ENCODE assay signal across 23 cellular contexts in genomic region chr11:8745431-8745986, GRCh38.
"Had no signal": no experiment of that assay in that cellular context is flagged by ENCODE, and none has a peak within 500 bp of the region (broad histone marks: within the 10 kb centered on the region; RNA-seq: fewer than 3 reads in every experiment).

No MANE protein-coding gene starts in this region.

- H2AFZ ChIP-seq: neural progenitor cell had no signal

- DNase-seq: activated CD4-positive, alpha-beta T cell treated with anti-CD3 and anti-CD28 coated beads for 1 hour; activated CD8-positive, alpha-beta memory T cell treated with anti-CD3 and anti-CD28 coated beads for 24 hours; activated CD8-positive, alpha-beta memory T cell treated with anti-CD3 and anti-CD28 coated beads, Interleukin-2, amount 50 U/mL, for 4 hours; activated T-cell treated with anti-CD3 and anti-CD28 coated beads, Interleukin-2, amount 50 U/mL, for 24 hours; aorta; dorsolateral prefrontal cortex; esophagus squamous epithelium; heart left ventricle; left ventricle myocardium inferior; posterior cingulate gyrus; stimulated activated CD4-positive, alpha-beta T cell treated with anti-CD3 and anti-CD28 coated beads, Interleukin-15, amount 100 ng/mL, for 24 hours; stomach; T-cell; WERI-Rb-1 had no signal

- H3K4me3 ChIP-seq: dorsolateral prefrontal cortex, esophagus squamous epithelium, heart left ventricle, left ventricle myocardium inferior, neural progenitor cell, smooth muscle cell, stomach, vagina had no signal

- H3K4me2 ChIP-seq: neural progenitor cell, smooth muscle cell had no signal

- H3K9me3 Mint-ChIP-seq: activated naive CD4-positive, alpha-beta T cell treated with anti-CD3 and anti-CD28 coated beads, Interleukin-2, amount 50 U/mL, for 72 hours; activated T-cell treated with anti-CD3 and anti-CD28 coated beads, Interleukin-2, amount 50 U/mL, for 24 hours; activated T-helper 17 cell treated with anti-CD3 and anti-CD28 coated beads, Interleukin-2, amount 50 U/mL, for 72 hours; central memory CD8-positive, alpha-beta T cell; neural progenitor cell; stimulated activated memory B cell treated with anti-CD40 and anti-IgM and Interleukin-4, amounts not matched to agents 10 μg/mL and 1 μg/mL and 100 μg/mL, for 72 hours; T-cell; T-helper 2 cell treated with Interferon-gamma antibody and Interleukin-4, amounts not matched to agents 5 μg/mL and 100 μg/mL, for 36 hours had no signal

- H3K27me3 ChIP-seq: dorsolateral prefrontal cortex, esophagus squamous epithelium, heart left ventricle, neural progenitor cell, stomach, vagina had no signal

- H3K27ac ChIP-seq: dorsolateral prefrontal cortex, heart left ventricle, left ventricle myocardium inferior, neural progenitor cell, vagina, WERI-Rb-1 had no signal

- H3K9me3 ChIP-seq: esophagus squamous epithelium, heart left ventricle, left ventricle myocardium inferior, stomach, vagina had no signal

- H3K4me1 Mint-ChIP-seq: activated T-helper 17 cell treated with anti-CD3 and anti-CD28 coated beads, Interleukin-2, amount 50 U/mL, for 72 hours; central memory CD8-positive, alpha-beta T cell; T-cell had no signal

- H3K27ac Mint-ChIP-seq: activated T-cell treated with anti-CD3 and anti-CD28 coated beads, Interleukin-2, amount 50 U/mL, for 24 hours; activated T-helper 17 cell treated with anti-CD3 and anti-CD28 coated beads, Interleukin-2, amount 50 U/mL, for 72 hours; neural progenitor cell; stimulated activated memory B cell treated with anti-CD40 and anti-IgM and Interleukin-4, amounts not matched to agents 10 μg/mL and 1 μg/mL and 100 μg/mL, for 72 hours; T-cell; T-helper 2 cell treated with Interferon-gamma antibody and Interleukin-4, amounts not matched to agents 5 μg/mL and 100 μg/mL, for 36 hours had no signal

- ATAC-seq: heart left ventricle, sciatic nerve, T-cell had no signal

- H3K4me1 ChIP-seq: neural progenitor cell had no signal

- H3K9ac ChIP-seq: neural progenitor cell had no signal

- H3K36me3 ChIP-seq: left ventricle myocardium inferior, neural progenitor cell, vagina had no signal

- H3K36me3 Mint-ChIP-seq: activated naive CD4-positive, alpha-beta T cell treated with anti-CD3 and anti-CD28 coated beads, Interleukin-2, amount 50 U/mL, for 72 hours; stimulated activated memory B cell treated with anti-CD40 and anti-IgM and Interleukin-4, amounts not matched to agents 10 μg/mL and 1 μg/mL and 100 μg/mL, for 72 hours; T-cell had no signal

- H3K4me3 Mint-ChIP-seq: activated T-cell treated with anti-CD3 and anti-CD28 coated beads, Interleukin-2, amount 50 U/mL, for 24 hours; activated T-helper 17 cell treated with anti-CD3 and anti-CD28 coated beads, Interleukin-2, amount 50 U/mL, for 72 hours; central memory CD8-positive, alpha-beta T cell; neural progenitor cell; stimulated activated memory B cell treated with anti-CD40 and anti-IgM and Interleukin-4, amounts not matched to agents 10 μg/mL and 1 μg/mL and 100 μg/mL, for 72 hours; T-cell; T-helper 2 cell treated with Interferon-gamma antibody and Interleukin-4, amounts not matched to agents 5 μg/mL and 100 μg/mL, for 36 hours had no signal
